ENCODE assay signal across 22 cellular contexts in genomic region chr21:44590311-44590721, GRCh38. TPM values are rescaled to one million over a fixed set of nuclear protein-coding genes. Genes with fewer than 3 reads are reported as not detected.
A peak's percentile ranks its signal among the peaks of the same experiment; 100 is the strongest.
DNase-seq lines count a peak whose midpoint lies in the region; ATAC-seq, FAIRE-seq and TF ChIP-seq lines count a peak whose summit lies in the region.
"Had no signal": no experiment of that assay in that cellular context is flagged by ENCODE, and none has a peak within 500 bp of the region (broad histone marks: within the 10 kb centered on the region; RNA-seq: fewer than 3 reads in every experiment).

No MANE protein-coding gene starts in this region.

- peaks cover 3% of the 10 kb centered on the region for H3K9me3 Mint-ChIP-seq in neural progenitor cell
- no peaks in the 10 kb centered on the region for H3K9me3 Mint-ChIP-seq in stimulated activated effector memory CD8-positive, alpha-beta T cell treated with anti-CD3 and anti-CD28 coated beads, Interleukin-12 subunit alpha, Interleukin-12 subunit beta, amount 100 ng/mL, for 72 hours
- H3K9me3 Mint-ChIP-seq: CD4-positive, alpha-beta memory T cell had no signal

- TF ChIP-seq POLR2A in H1 (IDR thresholded peaks at IDR 0.05; ENCODE audit: control extremely low read depth in 1 of 2, low read depth in 2 of 2, low read length in 2 of 2) (no peak), spleen (IDR thresholded peaks at IDR 0.05) (no peak)

- H2BK120ac ChIP-seq in H1 (replicated peaks; ENCODE audit: low read depth, low read length), result no peak overlapping the region

- no peaks in the 10 kb centered on the region for H3K79me2 ChIP-seq in H1 (ENCODE audit: control insufficient read depth in 1 of 2, insufficient read depth in 2 of 2, low read length in 2 of 2)
- H3K79me2 ChIP-seq in neural progenitor cell (ENCODE audit: low read depth), result no peaks in the 10 kb centered on the region

- no peaks in the 10 kb centered on the region for H3K79me1 ChIP-seq in H1 (ENCODE audit: low read depth, low read length)

- WGBS in H1 (ENCODE audit: extremely low coverage in 1 of 2, insufficient coverage in 1 of 2, insufficient read length in 1 of 2, insufficient replicate concordance in 2 of 2, low coverage in 1 of 2, low lambda C conversion rate in 2 of 2, missing lambda C conversion rate in 1 of 2), 2 experiments, result 90% methylated on average over 10 of the region's 10 CpGs; no CpG with 5 or more reads in 1 of the 2 experiments
- 73 to 88% (median 82%) methylated on average over 8 to 10 of the region's 10 CpGs for WGBS in spleen, 5 donors

- no peak overlapping the region for H3K56ac ChIP-seq in H1 (replicated peaks; ENCODE audit: insufficient read length, low read depth, low read length)

- H3K9me3 ChIP-seq in NT2/D1 (ENCODE audit: insufficient read depth, low read length) (no peaks in the 10 kb centered on the region), H1 (ENCODE audit: insufficient read depth in 2 of 2, low read depth in 1 of 2, low read length in 1 of 2) (no peaks in the 10 kb centered on the region), neural progenitor cell (ENCODE audit: low read depth) (no peaks in the 10 kb centered on the region), spleen (peaks cover 0 to 6% (median 0%) of the 10 kb centered on the region in 8 donors)
- H3K9me3 ChIP-seq: A549, BE2C had no signal

- intact Hi-C loops in spleen (cut with DNase I; ENCODE audit: low total_unique reads), result no loop called here

- H3K4me3 ChIP-seq in NT2/D1 (ENCODE audit: insufficient read length, low read depth), result no peak overlapping the region
- no peak overlapping the region for H3K4me3 ChIP-seq in H1 (ENCODE audit: extremely low read depth in 1 of 4, insufficient read depth in 2 of 4, low read depth in 3 of 4, low read length in 4 of 4)
- no peak overlapping the region for H3K4me3 ChIP-seq in neural progenitor cell
- no peak overlapping the region for H3K4me3 ChIP-seq in spleen
- H3K4me3 ChIP-seq: A549, GM12878 had no signal

- H3K23me2 ChIP-seq in H1 (ENCODE audit: low read depth, low read length), result 0 out of 2 replicates have a peak, but pooled peaks cover 4% of the 10 kb centered on the region

- H3K36me3 ChIP-seq in NT2/D1 (ENCODE audit: insufficient read depth, insufficient read length, low read length), result no peaks in the 10 kb centered on the region
- H3K36me3 ChIP-seq in H1 (ENCODE audit: control insufficient read depth in 2 of 4, insufficient read depth in 4 of 4, low read length in 3 of 4), result no peaks in the 10 kb centered on the region; a peak in 1 of 8 replicates
- no peaks in the 10 kb centered on the region for H3K36me3 ChIP-seq in neural progenitor cell
- H3K36me3 ChIP-seq in spleen, result no peaks in the 10 kb centered on the region
- H3K36me3 ChIP-seq: BE2C had no signal

- H3K27me3 ChIP-seq in NT2/D1 (ENCODE audit: insufficient read depth, insufficient read length), result no peaks in the 10 kb centered on the region
- H3K27me3 ChIP-seq in H1 (replicated peaks in 1 of 4; ENCODE audit: control insufficient read depth in 3 of 4, extremely low read depth in 1 of 4, insufficient read depth in 3 of 4, low read length in 3 of 4), result no peaks in the 10 kb centered on the region
- H3K27me3 ChIP-seq in neural progenitor cell, result no peaks in the 10 kb centered on the region
- peaks cover 0 to 49% (median 16%) of the 10 kb centered on the region in 7 donors for H3K27me3 ChIP-seq in spleen (replicated peaks in 1 of 7)

- POLR2A ChIA-PET in H1 (lab: Charles Lee; ENCODE audit: partially characterized antibody), result no interaction called here

- H2AK5ac ChIP-seq in H1 (ENCODE audit: low read depth, low read length), result no peak overlapping the region

- H4K91ac ChIP-seq in H1 (replicated peaks; ENCODE audit: insufficient read length, low read length), result no peak overlapping the region

- H3K4ac ChIP-seq in H1 (replicated peaks; ENCODE audit: insufficient read length, low read depth, low read length), result no peak overlapping the region

- DNase-seq in NT2/D1 (ENCODE audit: low read depth, low spot score) (no peak), H1 (ENCODE audit: low read depth in 1 of 2, low spot score in 2 of 2) (peak in 1 of 2 experiments; percentile 43), neural progenitor cell (ENCODE audit: low spot score) (no peak), cortex of kidney (lab: John Stamatoyannopoulos, UW) (no peak), spleen (no peak), nucleus accumbens (lab: John Stamatoyannopoulos, UW) (no peak)
- DNase-seq in stimulated activated effector memory CD8-positive, alpha-beta T cell treated with anti-CD3 and anti-CD28 coated beads, Interleukin-12 subunit alpha, Interleukin-12 subunit beta, amount 100 ng/mL, for 72 hours (ENCODE audit: low spot score in 2 of 2), result peak in 1 of 2 donors; percentile 33
- DNase-seq: BE2C; CD4-positive, alpha-beta memory T cell; DMS79; GOT3; HCEC 1CT; HFFc6 had no signal

- H3K9ac ChIP-seq in NT2/D1 (ENCODE audit: insufficient read length, low read depth) (peak overlapping the region; percentile 16), H1 (replicated peaks in 1 of 4; ENCODE audit: extremely low read depth in 1 of 4, low read depth in 3 of 4, low read length in 3 of 4) (no peak overlapping the region), neural progenitor cell (no peak overlapping the region)

- H3K23ac ChIP-seq in H1 (ENCODE audit: insufficient read length), result no peak overlapping the region

- no peak overlapping the region for H2BK15ac ChIP-seq in H1 (ENCODE audit: low read length)

- H2AFZ ChIP-seq in H1 (ENCODE audit: low read length) (no peak overlapping the region), neural progenitor cell (replicated peaks) (no peak overlapping the region)

- no peak overlapping the region for H3K27ac ChIP-seq in H1 (ENCODE audit: low read depth, low read length)
- no peak overlapping the region for H3K27ac ChIP-seq in neural progenitor cell
- no peak overlapping the region for H3K27ac ChIP-seq in spleen
- H3K27ac ChIP-seq: A549, C4-2B had no signal

- H3K27me3 Mint-ChIP-seq in neural progenitor cell (ENCODE audit: insufficient read depth, low read depth), result peaks cover 2% of the 10 kb centered on the region

- H2BK12ac ChIP-seq in H1 (ENCODE audit: low read depth, low read length), result 0 out of 2 replicates have a peak overlapping the region, but pooled peaks have one; percentile 29

- no peaks in the 10 kb centered on the region for H3K36me3 Mint-ChIP-seq in neural progenitor cell
- H3K36me3 Mint-ChIP-seq in stimulated activated effector memory CD8-positive, alpha-beta T cell treated with anti-CD3 and anti-CD28 coated beads, Interleukin-12 subunit alpha, Interleukin-12 subunit beta, amount 100 ng/mL, for 72 hours, result no peaks in the 10 kb centered on the region
- H3K36me3 Mint-ChIP-seq: CD4-positive, alpha-beta memory T cell; IgD-negative memory B cell had no signal

- peaks cover 15% of the 10 kb centered on the region for H3K4me1 Mint-ChIP-seq in neural progenitor cell
- H3K4me1 Mint-ChIP-seq in stimulated activated effector memory CD8-positive, alpha-beta T cell treated with anti-CD3 and anti-CD28 coated beads, Interleukin-12 subunit alpha, Interleukin-12 subunit beta, amount 100 ng/mL, for 72 hours, result peaks cover 4% of the 10 kb centered on the region
- H3K4me1 Mint-ChIP-seq: IgD-negative memory B cell had no signal

- no peak overlapping the region for H3K27ac Mint-ChIP-seq in neural progenitor cell
- peak overlapping the region; percentile 50 for H3K27ac Mint-ChIP-seq in stimulated activated effector memory CD8-positive, alpha-beta T cell treated with anti-CD3 and anti-CD28 coated beads, Interleukin-12 subunit alpha, Interleukin-12 subunit beta, amount 100 ng/mL, for 72 hours
- H3K27ac Mint-ChIP-seq: CD4-positive, alpha-beta memory T cell; HFFc6; IgD-negative memory B cell had no signal

- ATAC-seq in stimulated activated effector memory CD8-positive, alpha-beta T cell treated with anti-CD3 and anti-CD28 coated beads, Interleukin-12 subunit alpha, Interleukin-12 subunit beta, amount 100 ng/mL, for 72 hours, result no peak
- ATAC-seq in GM21717 (IDR thresholded peaks at IDR 0.05; ENCODE audit: unreplicated experiment), result no peak
- ATAC-seq: GM12878 had no signal

- CTCF ChIA-PET in H1 (lab: Charles Lee; ENCODE audit: partially characterized antibody), result no interaction called here

- H3K4me3 Mint-ChIP-seq in neural progenitor cell, result peak overlapping the region; percentile 41
- no peak overlapping the region for H3K4me3 Mint-ChIP-seq in stimulated activated effector memory CD8-positive, alpha-beta T cell treated with anti-CD3 and anti-CD28 coated beads, Interleukin-12 subunit alpha, Interleukin-12 subunit beta, amount 100 ng/mL, for 72 hours
- H3K4me3 Mint-ChIP-seq: CD4-positive, alpha-beta memory T cell; HFFc6; IgD-negative memory B cell had no signal

- H2BK5ac ChIP-seq in H1 (ENCODE audit: low read depth, low read length), result no peak overlapping the region

- peaks cover 11% of the 10 kb centered on the region for H3K4me1 ChIP-seq in NT2/D1 (ENCODE audit: insufficient read depth, insufficient read length)
- peaks cover 2 to 15% (median 6%) of the 10 kb centered on the region in 4 experiments for H3K4me1 ChIP-seq in H1 (replicated peaks in 1 of 4; ENCODE audit: control insufficient read depth in 3 of 4, insufficient read depth in 4 of 4, low read length in 3 of 4)
- H3K4me1 ChIP-seq in neural progenitor cell, result peaks cover 5% of the 10 kb centered on the region
- no peaks in the 10 kb centered on the region for H3K4me1 ChIP-seq in spleen
- H3K4me1 ChIP-seq: A549, BE2C had no signal

- no peak for TF ChIP-seq RAD21 in H1 (IDR thresholded peaks at IDR 0.05 in 1 of 2, conservative IDR thresholded peaks at IDR 0.05 in 1 of 2; ENCODE audit: low read depth in 2 of 2, low read length in 2 of 2)

- TF ChIP-seq CTCF in H1 (IDR thresholded peaks at IDR 0.05; ENCODE audit: control extremely low read depth in 1 of 3, insufficient read depth in 1 of 3, low read depth in 1 of 3, low read length in 3 of 3) (no peak), neural progenitor cell (IDR thresholded peaks at IDR 0.05) (no peak), spleen (IDR thresholded peaks at IDR 0.05 in 8 of 11, conservative IDR thresholded peaks at IDR 0.05 in 3 of 11) (no peak)

- H3K4me2 ChIP-seq in H1 (ENCODE audit: insufficient read depth in 1 of 2, low read depth in 2 of 2, low read length in 2 of 2) (no peak overlapping the region), neural progenitor cell (no peak overlapping the region)
- H3K4me2 ChIP-seq: A549 had no signal

- no peak for TF ChIP-seq EP300 in H1 (IDR thresholded peaks at IDR 0.05; ENCODE audit: borderline replicate concordance in 1 of 2, low read depth in 2 of 2, low read length in 2 of 2)

- no peaks in the 10 kb centered on the region for H3F3A ChIP-seq in neural progenitor cell (ENCODE audit: low read depth)

- H4K5ac ChIP-seq in H1 (ENCODE audit: insufficient read length, low read depth, low read length), result no peak overlapping the region

- H3K18ac ChIP-seq in H1 (ENCODE audit: extremely low read depth, low read length), result no peak overlapping the region; the same call in 1 of the 2 replicates

- H4K20me1 ChIP-seq in H1 (replicated peaks in 1 of 2; ENCODE audit: control insufficient read depth in 1 of 2, insufficient read depth in 2 of 2, low read length in 2 of 2) (no peaks in the 10 kb centered on the region), neural progenitor cell (ENCODE audit: low read depth) (no peaks in the 10 kb centered on the region)

- H2BK20ac ChIP-seq in H1 (ENCODE audit: low read length), result no peak overlapping the region

- no peak for FAIRE-seq in H1 (lab: Jason Lieb, UNC)
- FAIRE-seq: A549, GM12878, GM18507 had no signal

- H3K14ac ChIP-seq in H1 (ENCODE audit: insufficient read length), result no peak overlapping the region

- H4K8ac ChIP-seq in H1 (ENCODE audit: extremely low read depth, insufficient read depth, low read length), result no peak overlapping the region

RNA-seq across cellular contexts. Expression of gene KRTAP10-6, which starts 2.0 kb away (rescaled TPM):
- not detected in 2 replicates for total RNA-seq in H1 (2021; fragmentation: NEBNext Ultra II Directional; extraction: Animal tissue kit (Norgen Biotek cat#: 25700))
- polyA plus RNA-seq in H1 (2011; rRNA removed), result 0.12 and 0.33 TPM in 2 replicates
- not detected for polyA plus RNA-seq in H1 (2011; cell fraction: cytosol; rRNA removed)
- polyA plus RNA-seq in H1 (2011; cell fraction: nucleus; rRNA removed), result 0.26 TPM
- polyA plus RNA-seq in H1 (2012, experiment 1 of 2), result 0.15 TPM in 1 of 4 replicates, not detected in the others
- not detected for polyA plus RNA-seq in H1 (2012, experiment 2 of 2)
- polyA plus RNA-seq in H1 (2013, experiment 1 of 2), result not detected
- 0.06 TPM for polyA plus RNA-seq in H1 (2013, experiment 2 of 2)
- 0.47 and 0.78 TPM in 2 replicates for polyA minus RNA-seq in H1 (2011; rRNA and poly(A)+ RNA removed)
- polyA minus RNA-seq in H1 (2011; cell fraction: cytosol; rRNA and poly(A)+ RNA removed), result not detected
- polyA minus RNA-seq in H1 (2011; cell fraction: nucleus; rRNA and poly(A)+ RNA removed), result 1.2 TPM
- not detected in 2 replicates for total RNA-seq in neural progenitor cell (ENCODE audit: low replicate concordance)
- not detected for total RNA-seq in spleen
- not detected for polyA plus RNA-seq in spleen
- total RNA-seq: CD4-positive, alpha-beta memory T cell; G401; GM12878; HFFc6; HT-29 had no signal
- polyA plus RNA-seq: A549; AG04450; CD4-positive, alpha-beta memory T cell; GM12878; IgD-negative memory B cell had no signal

RNA-seq across cellular contexts. Expression of gene KRTAP10-5, which starts 9.9 kb away (rescaled TPM):
- not detected in 2 replicates for total RNA-seq in H1 (2021; fragmentation: NEBNext Ultra II Directional; extraction: Animal tissue kit (Norgen Biotek cat#: 25700))
- polyA plus RNA-seq in H1 (2011; rRNA removed), result 0.08 and 0.09 TPM in 2 replicates
- not detected for polyA plus RNA-seq in H1 (2011; cell fraction: cytosol; rRNA removed)
- polyA plus RNA-seq in H1 (2011; cell fraction: nucleus; rRNA removed), result not detected
- polyA plus RNA-seq in H1 (2012, experiment 1 of 2), result not detected in 4 replicates
- polyA plus RNA-seq in H1 (2012, experiment 2 of 2), result not detected
- polyA plus RNA-seq in H1 (2013, experiment 1 of 2), result not detected
- not detected for polyA plus RNA-seq in H1 (2013, experiment 2 of 2)
- 0.15 and 0.22 TPM in 2 replicates for polyA minus RNA-seq in H1 (2011; rRNA and poly(A)+ RNA removed)
- polyA minus RNA-seq in H1 (2011; cell fraction: cytosol; rRNA and poly(A)+ RNA removed), result not detected
- polyA minus RNA-seq in H1 (2011; cell fraction: nucleus; rRNA and poly(A)+ RNA removed), result not detected
- total RNA-seq in neural progenitor cell (ENCODE audit: low replicate concordance), result not detected in 2 replicates
- not detected for total RNA-seq in spleen
- polyA plus RNA-seq in spleen, result not detected
- total RNA-seq: CD4-positive, alpha-beta memory T cell; G401; GM12878; HFFc6; HT-29 had no signal
- polyA plus RNA-seq: A549; AG04450; CD4-positive, alpha-beta memory T cell; GM12878; IgD-negative memory B cell had no signal

RNA-seq across cellular contexts. Expression of gene KRTAP10-7, which starts 10.1 kb away (rescaled TPM):
- not detected in 2 replicates for total RNA-seq in H1 (2021; fragmentation: NEBNext Ultra II Directional; extraction: Animal tissue kit (Norgen Biotek cat#: 25700))
- polyA plus RNA-seq in H1 (2011; rRNA removed) (not detected in 2 replicates), spleen (not detected)
- not detected for polyA plus RNA-seq in H1 (2011; cell fraction: cytosol; rRNA removed)
- polyA plus RNA-seq in H1 (2011; cell fraction: nucleus; rRNA removed), result 0.13 TPM
- not detected in 4 replicates for polyA plus RNA-seq in H1 (2012, experiment 1 of 2)
- polyA plus RNA-seq in H1 (2012, experiment 2 of 2), result not detected
- not detected for polyA plus RNA-seq in H1 (2013, experiment 1 of 2)
- not detected for polyA plus RNA-seq in H1 (2013, experiment 2 of 2)
- 0.10 TPM in 1 of 2 replicates, not detected in the other for polyA minus RNA-seq in H1 (2011; rRNA and poly(A)+ RNA removed)
- polyA minus RNA-seq in H1 (2011; cell fraction: cytosol; rRNA and poly(A)+ RNA removed), result not detected
- polyA minus RNA-seq in H1 (2011; cell fraction: nucleus; rRNA and poly(A)+ RNA removed), result not detected
- total RNA-seq in neural progenitor cell (ENCODE audit: low replicate concordance) (not detected in 2 replicates), spleen (not detected)
- total RNA-seq: CD4-positive, alpha-beta memory T cell; G401; GM12878; HFFc6; HT-29 had no signal
- polyA plus RNA-seq: A549; AG04450; CD4-positive, alpha-beta memory T cell; GM12878; IgD-negative memory B cell had no signal

RNA-seq across cellular contexts. Expression of gene KRTAP10-4, which starts 16.8 kb away (rescaled TPM):
- total RNA-seq in H1 (2021; fragmentation: NEBNext Ultra II Directional; extraction: Animal tissue kit (Norgen Biotek cat#: 25700)), result not detected in 2 replicates
- polyA plus RNA-seq in H1 (2011; rRNA removed) (not detected in 2 replicates), spleen (not detected)
- not detected for polyA plus RNA-seq in H1 (2011; cell fraction: cytosol; rRNA removed)
- 0.09 TPM for polyA plus RNA-seq in H1 (2011; cell fraction: nucleus; rRNA removed)
- not detected in 4 replicates for polyA plus RNA-seq in H1 (2012, experiment 1 of 2)
- polyA plus RNA-seq in H1 (2012, experiment 2 of 2), result not detected
- polyA plus RNA-seq in H1 (2013, experiment 1 of 2), result not detected
- not detected for polyA plus RNA-seq in H1 (2013, experiment 2 of 2)
- not detected in 2 replicates for polyA minus RNA-seq in H1 (2011; rRNA and poly(A)+ RNA removed)
- polyA minus RNA-seq in H1 (2011; cell fraction: cytosol; rRNA and poly(A)+ RNA removed), result not detected
- polyA minus RNA-seq in H1 (2011; cell fraction: nucleus; rRNA and poly(A)+ RNA removed), result not detected
- total RNA-seq in neural progenitor cell (ENCODE audit: low replicate concordance) (not detected in 2 replicates), spleen (not detected)
- total RNA-seq: CD4-positive, alpha-beta memory T cell; G401; GM12878; HFFc6; HT-29 had no signal
- polyA plus RNA-seq: A549; AG04450; CD4-positive, alpha-beta memory T cell; GM12878; IgD-negative memory B cell had no signal

RNA-seq across cellular contexts. Expression of gene KRTAP10-8, which starts 21.6 kb away (rescaled TPM):
- not detected in 2 replicates for total RNA-seq in H1 (2021; fragmentation: NEBNext Ultra II Directional; extraction: Animal tissue kit (Norgen Biotek cat#: 25700))
- polyA plus RNA-seq in H1 (2011; rRNA removed), result not detected in 2 replicates
- not detected for polyA plus RNA-seq in H1 (2011; cell fraction: cytosol; rRNA removed)
- not detected for polyA plus RNA-seq in H1 (2011; cell fraction: nucleus; rRNA removed)
- polyA plus RNA-seq in H1 (2012, experiment 1 of 2), result not detected in 4 replicates
- polyA plus RNA-seq in H1 (2012, experiment 2 of 2), result not detected
- polyA plus RNA-seq in H1 (2013, experiment 1 of 2), result not detected
- polyA plus RNA-seq in H1 (2013, experiment 2 of 2), result not detected
- polyA minus RNA-seq in H1 (2011; rRNA and poly(A)+ RNA removed), result not detected in 2 replicates
- not detected for polyA minus RNA-seq in H1 (2011; cell fraction: cytosol; rRNA and poly(A)+ RNA removed)
- polyA minus RNA-seq in H1 (2011; cell fraction: nucleus; rRNA and poly(A)+ RNA removed), result not detected
- total RNA-seq in neural progenitor cell (ENCODE audit: low replicate concordance), result not detected in 2 replicates
- not detected for total RNA-seq in spleen
- polyA plus RNA-seq in spleen, result not detected
- total RNA-seq: CD4-positive, alpha-beta memory T cell; G401; GM12878; HFFc6; HT-29 had no signal
- polyA plus RNA-seq: A549; AG04450; CD4-positive, alpha-beta memory T cell; GM12878; IgD-negative memory B cell had no signal
